In genomic region chr18:74226666-74227065, GRCh38 we compare ENCODE assay signal across 21 cellular contexts.
DNase-seq lines count a peak whose midpoint lies in the region; ATAC-seq, FAIRE-seq and TF ChIP-seq lines count a peak whose summit lies in the region.
"Had no signal": no experiment of that assay in that cellular context is flagged by ENCODE, and none has a peak within 500 bp of the region (broad histone marks: within the 10 kb centered on the region; RNA-seq: fewer than 3 reads in every experiment).

No MANE protein-coding gene starts in this region.

- no peak overlapping the region for H3K23ac ChIP-seq in trophoblast cell (ENCODE audit: low read length)

- no peaks in the 10 kb centered on the region for H3K9me3 Mint-ChIP-seq in T-helper 2 cell treated with Interferon-gamma antibody and Interleukin-4, amounts not matched to agents 5 μg/mL and 100 μg/mL, for 36 hours
- H3K9me3 Mint-ChIP-seq: CD4-positive, alpha-beta memory T cell had no signal

- peak overlapping the region; percentile 77 to 99 (median 92) for H3K27ac ChIP-seq in body of pancreas
- H3K27ac ChIP-seq in HepG2 (ENCODE audit: extremely low read length, insufficient read depth, low read length), result peak overlapping the region; percentile 67
- no peak overlapping the region for H3K27ac ChIP-seq in trophoblast cell (ENCODE audit: low read depth, low read length)
- H3K27ac ChIP-seq: HL-60 had no signal

- no peaks in the 10 kb centered on the region for H3K79me2 ChIP-seq in HepG2 (ENCODE audit: insufficient read depth, low read length)
- H3K79me2 ChIP-seq in trophoblast cell (ENCODE audit: control insufficient read depth, insufficient read depth, low read length, poor library complexity), result no peaks in the 10 kb centered on the region

- H3K14ac ChIP-seq in trophoblast cell (ENCODE audit: low read length), result no peak overlapping the region

- POLR2A ChIA-PET in HepG2 (lab: Yijun Ruan, JAX), result interaction anchor here (1.7 to 2.3 kb wide), 2 partner anchors 7 to 16 kb away, joined by 4 to 19 read pairs; no protein-coding TSS in a partner anchor

- H3K9ac ChIP-seq in HepG2 (ENCODE audit: insufficient read depth, low read depth, low read length) (no peak overlapping the region), trophoblast cell (ENCODE audit: low read length) (no peak overlapping the region)

- H3K27ac Mint-ChIP-seq in T-helper 2 cell treated with Interferon-gamma antibody and Interleukin-4, amounts not matched to agents 5 μg/mL and 100 μg/mL, for 36 hours, result no peak overlapping the region
- H3K27ac Mint-ChIP-seq: B cell; CD4-positive, alpha-beta memory T cell had no signal

- TF ChIP-seq POLR2A in body of pancreas (IDR thresholded peaks at IDR 0.05), result no peak
- TF ChIP-seq POLR2A in HepG2 (IDR thresholded peaks at IDR 0.05; ENCODE audit: insufficient read depth in 1 of 2, low read depth in 2 of 2, low read length in 2 of 2), result no peak

- no peak for TF ChIP-seq CTCF in body of pancreas (IDR thresholded peaks at IDR 0.05)
- TF ChIP-seq CTCF in HepG2 (CRISPR knock-in tag; IDR thresholded peaks at IDR 0.05), result no peak

- H3K36me3 Mint-ChIP-seq in T-helper 2 cell treated with Interferon-gamma antibody and Interleukin-4, amounts not matched to agents 5 μg/mL and 100 μg/mL, for 36 hours (ENCODE audit: low read depth), result no peaks in the 10 kb centered on the region
- H3K36me3 Mint-ChIP-seq: CD4-positive, alpha-beta memory T cell had no signal

- no peak for FAIRE-seq in HepG2 (lab: Jason Lieb, UNC)
- FAIRE-seq: A204.1, D721Med, G401.6, GM12891 had no signal

- H3K4me1 Mint-ChIP-seq in T-helper 2 cell treated with Interferon-gamma antibody and Interleukin-4, amounts not matched to agents 5 μg/mL and 100 μg/mL, for 36 hours (ENCODE audit: low read depth), result no peaks in the 10 kb centered on the region
- H3K4me1 Mint-ChIP-seq: CD4-positive, alpha-beta memory T cell had no signal

- peaks cover 6% of the 10 kb centered on the region for H3K27me3 Mint-ChIP-seq in T-helper 2 cell treated with Interferon-gamma antibody and Interleukin-4, amounts not matched to agents 5 μg/mL and 100 μg/mL, for 36 hours (ENCODE audit: low read depth)

- no peak overlapping the region for H2AK5ac ChIP-seq in trophoblast cell (ENCODE audit: low read length)

- WGBS in body of pancreas, 2 donors, result 71 to 85% methylated on average over 10 of the region's 10 CpGs
- WGBS in HepG2 (ENCODE audit: low lambda C conversion rate), result 90% methylated on average over 10 of the region's 10 CpGs
- no CpG with 5 or more reads among the region's 10 CpGs for WGBS in trophoblast cell (ENCODE audit: extremely low coverage, insufficient coverage, insufficient read length)

- no peak overlapping the region for H3K4me3 ChIP-seq in body of pancreas
- H3K4me3 ChIP-seq in HepG2 (replicated peaks in 1 of 3; ENCODE audit: insufficient read depth in 1 of 3, low read depth in 2 of 3, low read length in 3 of 3), result no peak overlapping the region
- no peak overlapping the region for H3K4me3 ChIP-seq in trophoblast cell (ENCODE audit: low read depth, low read length)
- H3K4me3 ChIP-seq in H7 (ENCODE audit: insufficient read depth, low read depth, low read length), result no peak overlapping the region
- H3K4me3 ChIP-seq: HAP-1 had no signal

- H4K12ac ChIP-seq in trophoblast cell (ENCODE audit: low read depth, low read length), result no peak overlapping the region

- H3K27me3 ChIP-seq in body of pancreas, result no peaks in the 10 kb centered on the region
- no peaks in the 10 kb centered on the region for H3K27me3 ChIP-seq in HepG2 (ENCODE audit: control insufficient read depth in 1 of 2, insufficient read depth in 2 of 2, low read length in 2 of 2)
- no peaks in the 10 kb centered on the region for H3K27me3 ChIP-seq in trophoblast cell (ENCODE audit: insufficient read depth, low read length)
- no peaks in the 10 kb centered on the region for H3K27me3 ChIP-seq in H7 (ENCODE audit: control insufficient read depth, insufficient read depth, low read length)

- TF ChIP-seq RAD21 in HepG2 (CRISPR knock-in tag; IDR thresholded peaks at IDR 0.05), result no peak

- no peak overlapping the region for H3K18ac ChIP-seq in trophoblast cell (ENCODE audit: low read length)

- no peaks in the 10 kb centered on the region for H3K9me3 ChIP-seq in body of pancreas
- H3K9me3 ChIP-seq in HepG2 (ENCODE audit: low read length), result no peaks in the 10 kb centered on the region
- peaks cover 2% of the 10 kb centered on the region for H3K9me3 ChIP-seq in trophoblast cell (ENCODE audit: insufficient read depth, low read depth, low read length)
- H3K9me3 ChIP-seq: HAP-1 had no signal

- in situ Hi-C loops in HepG2 (cut with HindIII; ENCODE audit: extremely low pct_ligation_motif_present, low pct_unique_long_range_greater_than_20kb), result no loop called here

- no peak overlapping the region for H2BK5ac ChIP-seq in trophoblast cell (ENCODE audit: low read depth, low read length, poor library complexity)

- no peak overlapping the region for H3K4ac ChIP-seq in trophoblast cell (ENCODE audit: low read depth, low read length)

- intact Hi-C loops in body of pancreas (cut with DNase I), result no loop called here
- intact Hi-C loops in HepG2 (cut with micrococcal nuclease; ENCODE audit: unreplicated experiment), result no loop called here

- TF ChIP-seq EP300 in HepG2 (IDR thresholded peaks at IDR 0.05; ENCODE audit: low read depth in 2 of 2, low read length in 2 of 2) (no peak), HepG2 (CRISPR knock-in tag; IDR thresholded peaks at IDR 0.05; ENCODE audit: borderline replicate concordance) (no peak)

- no peak overlapping the region for H3K4me3 Mint-ChIP-seq in T-helper 2 cell treated with Interferon-gamma antibody and Interleukin-4, amounts not matched to agents 5 μg/mL and 100 μg/mL, for 36 hours
- H3K4me3 Mint-ChIP-seq: B cell; CD4-positive, alpha-beta memory T cell had no signal

- no peak overlapping the region for H4K91ac ChIP-seq in trophoblast cell (ENCODE audit: low read depth, low read length)

- no peak overlapping the region for H4K8ac ChIP-seq in trophoblast cell (ENCODE audit: low read depth, low read length)

- no TSS peak for BruUV-seq in HepG2 (replicated peaks; lab: Mats Ljungman, UMichigan)

- H3K4me1 ChIP-seq in body of pancreas, result peaks cover 81% of the 10 kb centered on the region
- H3K4me1 ChIP-seq in HepG2 (ENCODE audit: insufficient read depth, low read length), result peaks cover 50% of the 10 kb centered on the region
- peaks cover 0 to 3% of the 10 kb centered on the region in 2 experiments for H3K4me1 ChIP-seq in trophoblast cell (ENCODE audit: control insufficient read depth in 1 of 2, insufficient read depth in 2 of 2, low read length in 2 of 2)
- H3K4me1 ChIP-seq: HAP-1 had no signal

- no peak overlapping the region for H2AFZ ChIP-seq in HepG2 (ENCODE audit: low read length)
- H2AFZ ChIP-seq in trophoblast cell (ENCODE audit: insufficient read depth, low read length, poor library complexity), result no peak overlapping the region

- H3K79me1 ChIP-seq in trophoblast cell (ENCODE audit: low read length), result no peaks in the 10 kb centered on the region

- no peak overlapping the region for H2BK120ac ChIP-seq in trophoblast cell (ENCODE audit: insufficient read depth, low read length, poor library complexity)

- no peaks in the 10 kb centered on the region for H3K36me3 ChIP-seq in body of pancreas (replicated peaks in 1 of 2; ENCODE audit: insufficient read depth in 1 of 2, low read depth in 2 of 2)
- H3K36me3 ChIP-seq in HepG2 (replicated peaks in 1 of 2; ENCODE audit: control insufficient read depth in 1 of 2, insufficient read depth in 2 of 2, low read length in 2 of 2), result no peaks in the 10 kb centered on the region
- no peaks in the 10 kb centered on the region for H3K36me3 ChIP-seq in trophoblast cell (ENCODE audit: control insufficient read depth in 1 of 2, insufficient read depth in 2 of 2, low read length in 2 of 2)
- no peaks in the 10 kb centered on the region for H3K36me3 ChIP-seq in H7 (replicated peaks; ENCODE audit: control insufficient read depth, insufficient read depth, low read length)
- H3K36me3 ChIP-seq: HAP-1 had no signal

- CTCF ChIA-PET in HepG2 (lab: Yijun Ruan, JAX; ENCODE audit: low intra/inter-chr PET ratio, low total read pairs), result no interaction called here

- H3K4me2 ChIP-seq in HepG2 (ENCODE audit: low read depth, low read length) (no peak overlapping the region), trophoblast cell (ENCODE audit: low read length) (no peak overlapping the region)

- H2BK12ac ChIP-seq in trophoblast cell (ENCODE audit: low read length), result no peak overlapping the region

- DNase-seq in body of pancreas (no peak), HepG2 (ENCODE audit: low spot score) (no peak), trophoblast cell (peak; percentile 66 to 82), cerebellum (ENCODE audit: low spot score) (no peak), H7 (no peak)
- DNase-seq in T-helper 2 cell treated with Interferon-gamma antibody and Interleukin-4, amounts not matched to agents 5 μg/mL and 100 μg/mL, for 36 hours (ENCODE audit: low spot score), result no peak
- DNase-seq: C1 segment of cervical spinal cord; CD4-positive, alpha-beta memory T cell; DMS153; DMS79 treated with DMSO at 0.1 percent for 48 hours; EL; GOT3; IMR-90 had no signal

- H4K20me1 ChIP-seq in HepG2 (ENCODE audit: insufficient read depth, low read length), result no peaks in the 10 kb centered on the region

- no peak for ATAC-seq in body of pancreas
- ATAC-seq in HepG2, result no peak
- ATAC-seq in GM21529 (IDR thresholded peaks at IDR 0.05; ENCODE audit: unreplicated experiment), result no peak

TF ChIP-seq in HepG2, 621 proteins besides CTCF, POLR2A, EP300 and RAD21:
- TF ChIP-seq ARID3A (IDR thresholded peaks at IDR 0.05; ENCODE audit: low read depth, low read length) (no peak), ZNF264 (CRISPR knock-in tag; IDR thresholded peaks at IDR 0.05) (peak; percentile 55)

Comparison
In these comparisons a context has a peak if more than half of its experiments do, and no peak if none do; other contexts are left out.
1. DNase-seq: peak in trophoblast cell (2 of 2); none in body of pancreas (0 of 4), HepG2 (single experiment), cerebellum (single experiment), H7 (single experiment) and T-helper 2 cell treated with Interferon-gamma antibody and Interleukin-4, amounts not matched to agents 5 μg/mL and 100 μg/mL, for 36 hours (single experiment).